In genomic region chr5:53424691-53425597, GRCh38 we compare ENCODE assay signal across 16 cellular contexts. TPM values are rescaled to one million over a fixed set of nuclear protein-coding genes. Genes with fewer than 3 reads are reported as not detected.
DNase-seq lines count a peak whose midpoint lies in the region; ATAC-seq and TF ChIP-seq lines count a peak whose summit lies in the region.
"Had no signal": no experiment of that assay in that cellular context is flagged by ENCODE, and none has a peak within 500 bp of the region (broad histone marks: within the 10 kb centered on the region; RNA-seq: fewer than 3 reads in every experiment).

No MANE protein-coding gene starts in this region.

- H3K4me1 ChIP-seq in neural progenitor cell: peaks cover 23% of the 10 kb centered on the region
- H3K4me1 ChIP-seq: sigmoid colon had no signal

- CTCF ChIA-PET in RWPE1 (lab: Yijun Ruan, JAX): interaction anchor here (0.5 to 1.3 kb wide), 3 partner anchors 67 to 538 kb away, joined by 3 to 4 read pairs (median 4); no protein-coding TSS in a partner anchor

- H3K4me2 ChIP-seq in neural progenitor cell: no peak overlapping the region

- no peaks in the 10 kb centered on the region for H3K36me3 ChIP-seq in neural progenitor cell
- H3K36me3 ChIP-seq: sigmoid colon had no signal

- H3K27ac Mint-ChIP-seq in neural progenitor cell: no peak overlapping the region
- H3K27ac Mint-ChIP-seq: activated CD8-positive, alpha-beta T cell treated with anti-CD3 and anti-CD28 coated beads, Interleukin-2, amount 10 ng/mL, durations not matched to agents 7 days and 5 days; activated T-helper 2 cell treated with anti-CD3 and anti-CD28 coated beads, Interferon-gamma antibody, Interleukin-2, Interleukin-4, amounts not matched to agents 10 μg/mL and 5 μg/mL and 100 μg/mL, durations not matched to agents 14 hours and 24 hours and 36 hours; dendritic cell treated with granulocyte-macrophage colony-stimulating factor and Interleukin-4, amounts not matched to agents 40 ng/mL and 50 ng/mL, for 4 days; type B pancreatic cell had no signal

- no peak overlapping the region for H3K9ac ChIP-seq in neural progenitor cell

- H3K4me3 ChIP-seq in epithelial cell of esophagus (ENCODE audit: low read length) (no peak overlapping the region), neural progenitor cell (no peak overlapping the region)
- H3K4me3 ChIP-seq: sigmoid colon had no signal

- POLR2A ChIA-PET in RWPE1 (lab: Yijun Ruan, JAX; ENCODE audit: low non-redundant PET): interaction anchor here (0.7 kb wide), 1 partner anchor 100 kb away, joined by 4 read pairs; no protein-coding TSS in a partner anchor

- no peaks in the 10 kb centered on the region for H3K27me3 ChIP-seq in neural progenitor cell
- H3K27me3 ChIP-seq: sigmoid colon had no signal

- H3K9me3 Mint-ChIP-seq in neural progenitor cell: no peaks in the 10 kb centered on the region
- H3K9me3 Mint-ChIP-seq: activated T-helper 2 cell treated with anti-CD3 and anti-CD28 coated beads, Interferon-gamma antibody, Interleukin-2, Interleukin-4, amounts not matched to agents 10 μg/mL and 5 μg/mL and 100 μg/mL, durations not matched to agents 14 hours and 24 hours and 36 hours; dendritic cell treated with granulocyte-macrophage colony-stimulating factor and Interleukin-4, amounts not matched to agents 40 ng/mL and 50 ng/mL, for 4 days; type B pancreatic cell had no signal

- H4K20me1 ChIP-seq in neural progenitor cell (ENCODE audit: low read depth): no peaks in the 10 kb centered on the region

- no peaks in the 10 kb centered on the region for H3K9me3 ChIP-seq in neural progenitor cell (ENCODE audit: low read depth)
- H3K9me3 ChIP-seq: sigmoid colon had no signal

- no peak overlapping the region for H3K27ac ChIP-seq in RWPE1
- H3K27ac ChIP-seq in neural progenitor cell: no peak overlapping the region
- H3K27ac ChIP-seq: sigmoid colon had no signal

- peak; percentile 17 for DNase-seq in GM03348 (ENCODE audit: low spot score)
- peak; percentile 61 for DNase-seq in RWPE1 (ENCODE audit: low spot score)
- DNase-seq in epithelial cell of esophagus (ENCODE audit: low read depth): peak; percentile 62
- DNase-seq in neural progenitor cell (ENCODE audit: low spot score): no peak
- DNase-seq in iPS-NIHi7 (ENCODE audit: extremely low spot score): no peak
- DNase-seq in Kasumi-1 (lab: John Stamatoyannopoulos, UW): no peak
- no peak for DNase-seq in GM10266 (ENCODE audit: extremely low spot score)
- DNase-seq: activated CD8-positive, alpha-beta T cell treated with anti-CD3 and anti-CD28 coated beads, Interleukin-2, amount 10 ng/mL, durations not matched to agents 7 days and 5 days; foreskin melanocyte; occipital lobe; sigmoid colon; stimulated activated CD4-positive, alpha-beta T cell treated with anti-CD3 and anti-CD28 coated beads, Interleukin-4, amount 100 ng/mL, for 1 hour had no signal

- TF ChIP-seq CTCF in RWPE1 (conservative IDR thresholded peaks at IDR 0.05; ENCODE audit: low read depth) (no peak), epithelial cell of esophagus (IDR thresholded peaks at IDR 0.05; ENCODE audit: insufficient read depth, low read depth, low read length, missing control alignments) (no peak), neural progenitor cell (IDR thresholded peaks at IDR 0.05) (no peak), GM10266 (IDR thresholded peaks at IDR 0.05; ENCODE audit: control insufficient read depth, insufficient read depth, low read depth, missing control alignments) (no peak)

- peaks cover 4% of the 10 kb centered on the region for H3F3A ChIP-seq in neural progenitor cell (ENCODE audit: low read depth)

- H3K4me1 Mint-ChIP-seq in neural progenitor cell: peaks cover 5% of the 10 kb centered on the region

- no peak for ATAC-seq in GM21367 (IDR thresholded peaks at IDR 0.05; ENCODE audit: unreplicated experiment)
- ATAC-seq: activated CD8-positive, alpha-beta T cell treated with anti-CD3 and anti-CD28 coated beads, Interleukin-2, amount 10 ng/mL, durations not matched to agents 7 days and 5 days had no signal

- peak overlapping the region; percentile 69 for H2AFZ ChIP-seq in neural progenitor cell (replicated peaks)

- no peak overlapping the region for H3K4me3 Mint-ChIP-seq in neural progenitor cell
- H3K4me3 Mint-ChIP-seq: activated CD8-positive, alpha-beta T cell treated with anti-CD3 and anti-CD28 coated beads, Interleukin-2, amount 10 ng/mL, durations not matched to agents 7 days and 5 days; dendritic cell treated with granulocyte-macrophage colony-stimulating factor and Interleukin-4, amounts not matched to agents 40 ng/mL and 50 ng/mL, for 4 days; type B pancreatic cell had no signal

- no peaks in the 10 kb centered on the region for H3K79me2 ChIP-seq in neural progenitor cell (ENCODE audit: low read depth)

- no peaks in the 10 kb centered on the region for H3K36me3 Mint-ChIP-seq in neural progenitor cell
- H3K36me3 Mint-ChIP-seq: type B pancreatic cell had no signal

- H3K27me3 Mint-ChIP-seq in neural progenitor cell (ENCODE audit: insufficient read depth, low read depth): peaks cover 5% of the 10 kb centered on the region

RNA-seq across cellular contexts. Expression of gene FST, which starts 55.5 kb away (rescaled TPM):
- total RNA-seq in neural progenitor cell (ENCODE audit: low replicate concordance): 58.7 and 79.4 TPM in 2 replicates
- total RNA-seq: activated CD8-positive, alpha-beta T cell treated with anti-CD3 and anti-CD28 coated beads, Interleukin-2, amount 10 ng/mL, durations not matched to agents 7 days and 5 days; activated T-helper 2 cell treated with anti-CD3 and anti-CD28 coated beads, Interferon-gamma antibody, Interleukin-2, Interleukin-4, amounts not matched to agents 10 μg/mL and 5 μg/mL and 100 μg/mL, durations not matched to agents 14 hours and 24 hours and 36 hours had no signal

Comparison
In these comparisons a context has a peak if more than half of its experiments do, and no peak if none do; other contexts are left out.
1. DNase-seq: peak in GM03348 (single experiment), RWPE1 (single experiment) and epithelial cell of esophagus (single experiment); none in neural progenitor cell (single experiment), iPS-NIHi7 (single experiment), Kasumi-1 (0 of 2) and GM10266 (single experiment).